1 cellular context compared by ENCODE assay signal in genomic region chr5:81971694-81972495, GRCh38.
TF ChIP-seq lines count a peak whose summit lies in the region.

ATG10 (plus strand) TSS chr5:81972023; CDS start chr5:81987571, 15,548 bp downstream.

TF ChIP-seq in K562, 482 proteins besides CTCF, POLR2A, EP300 and RAD21 (continued from another document and continues in another):
- TF ChIP-seq ZBTB5 (IDR thresholded peaks at IDR 0.05) = peak; percentile 98
- no peak for TF ChIP-seq ZNF644 (tag; IDR thresholded peaks at IDR 0.05; ENCODE audit: low read depth)
- TF ChIP-seq GABPB1 (CRISPR knock-in tag; IDR thresholded peaks at IDR 0.05) = peak; percentile 69; the same call in 1 of the 2 replicates
- TF ChIP-seq ZNF408 (CRISPR knock-in tag; IDR thresholded peaks at IDR 0.05; ENCODE audit: low read depth) = no peak
- TF ChIP-seq CCAR2 (IDR thresholded peaks at IDR 0.05; ENCODE audit: low read depth, low read length) = no peak
- TF ChIP-seq CBX8 (IDR thresholded peaks at IDR 0.05; ENCODE audit: borderline replicate concordance, extremely low read depth, low read depth, low read length, poor library complexity, severe bottlenecking) = no peak
- peak; percentile 83 for TF ChIP-seq E2F3 (CRISPR knock-in tag; IDR thresholded peaks at IDR 0.05)
- TF ChIP-seq DLX4 (CRISPR knock-in tag; IDR thresholded peaks at IDR 0.05) = no peak
- TF ChIP-seq MYC (IDR thresholded peaks at IDR 0.05; ENCODE audit: low read depth, low read length) = peak; percentile 62
- TF ChIP-seq MYC (CRISPR knock-in tag; IDR thresholded peaks at IDR 0.05; ENCODE audit: borderline replicate concordance, low read depth) = peak; percentile 50; the same call in 1 of the 2 replicates
- peak; percentile 70 to 84 for TF ChIP-seq E2F6 (IDR thresholded peaks at IDR 0.05; ENCODE audit: borderline replicate concordance in 1 of 2, extremely low read depth in 1 of 2, insufficient read depth in 1 of 2, insufficient read length in 1 of 2, low read depth in 1 of 2, low read length in 1 of 2, poor library complexity in 1 of 2, severe bottlenecking in 1 of 2)
- TF ChIP-seq TFE3 (CRISPR knock-in tag; IDR thresholded peaks at IDR 0.05) = no peak
- TF ChIP-seq L3MBTL2 (IDR thresholded peaks at IDR 0.05) = peak; percentile 82
- TF ChIP-seq MTA1 (IDR thresholded peaks at IDR 0.05; ENCODE audit: borderline replicate concordance) = 0 out of 2 replicates have a peak, but pooled peaks have one; percentile 30
- TF ChIP-seq SMARCA5 (IDR thresholded peaks at IDR 0.05) = no peak
- peak; percentile 56 for TF ChIP-seq PHF20 (IDR thresholded peaks at IDR 0.05; ENCODE audit: partially characterized antibody)
- TF ChIP-seq ZNF316 (IDR thresholded peaks at IDR 0.05) = no peak
- peak; percentile 0; the same call in 1 of the 2 replicates for TF ChIP-seq NFRKB (IDR thresholded peaks at IDR 0.05; ENCODE audit: low read depth)
- TF ChIP-seq ELK1 (CRISPR knock-in tag; IDR thresholded peaks at IDR 0.05) = no peak
- no peak for TF ChIP-seq ZNF395 (CRISPR knock-in tag; IDR thresholded peaks at IDR 0.05)
- TF ChIP-seq MYBL2 (IDR thresholded peaks at IDR 0.05; ENCODE audit: low read depth) = no peak
- TF ChIP-seq MYBL2 (CRISPR knock-in tag; IDR thresholded peaks at IDR 0.05; ENCODE audit: borderline replicate concordance) = no peak
- TF ChIP-seq HIVEP1 (CRISPR knock-in tag; IDR thresholded peaks at IDR 0.05) = no peak
- TF ChIP-seq RBBP5 (IDR thresholded peaks at IDR 0.05; ENCODE audit: borderline replicate concordance, insufficient read depth, low read length, poor library complexity, severe bottlenecking) = peak; percentile 88
- no peak for TF ChIP-seq SRSF9 (IDR thresholded peaks at IDR 0.05; ENCODE audit: borderline replicate concordance, low read depth, low read length)
- TF ChIP-seq MGA (IDR thresholded peaks at IDR 0.05) = peak; percentile 70
- peak; percentile 72 for TF ChIP-seq SMAD4 (CRISPR knock-in tag; conservative IDR thresholded peaks at IDR 0.05)
- no peak for TF ChIP-seq CEBPZ (IDR thresholded peaks at IDR 0.05; ENCODE audit: borderline replicate concordance, low read depth, low read length)
- TF ChIP-seq FOXA1 (IDR thresholded peaks at IDR 0.05; ENCODE audit: borderline replicate concordance) = no peak
- TF ChIP-seq BRF1 (IDR thresholded peaks at IDR 0.05; ENCODE audit: borderline replicate concordance, extremely low read depth, insufficient read length) = no peak
- TF ChIP-seq ZNF143 (CRISPR knock-in tag; IDR thresholded peaks at IDR 0.05) = peak; percentile 57; the same call in 1 of the 2 replicates
- TF ChIP-seq ZNF217 (CRISPR knock-in tag; IDR thresholded peaks at IDR 0.05) = no peak
- TF ChIP-seq ZNF124 (CRISPR knock-in tag; IDR thresholded peaks at IDR 0.05) = no peak
- TF ChIP-seq FIP1L1 (IDR thresholded peaks at IDR 0.05; ENCODE audit: low read depth, low read length, poor library complexity, severe bottlenecking) = peak; percentile 93
- TF ChIP-seq ZKSCAN3 (CRISPR knock-in tag; IDR thresholded peaks at IDR 0.05) = no peak
- TF ChIP-seq SRSF3 (IDR thresholded peaks at IDR 0.05; ENCODE audit: insufficient read depth, low read length) = no peak
- no peak for TF ChIP-seq ZNF121 (CRISPR knock-in tag; conservative IDR thresholded peaks at IDR 0.05)
- TF ChIP-seq ZBTB8A (IDR thresholded peaks at IDR 0.05; ENCODE audit: partially characterized antibody) = no peak
- TF ChIP-seq CHCHD3 (CRISPR knock-in tag; IDR thresholded peaks at IDR 0.05) = no peak
